ENCODE assay signal across 14 cellular contexts in genomic region chr2:85913854-85914524, GRCh38. TPM values are rescaled to one million over a fixed set of nuclear protein-coding genes. Genes with fewer than 3 reads are reported as not detected.
DNase-seq lines count a peak whose midpoint lies in the region; TF ChIP-seq lines count a peak whose summit lies in the region.
"Had no signal": no experiment of that assay in that cellular context is flagged by ENCODE, and none has a peak within 500 bp of the region (broad histone marks: within the 10 kb centered on the region; RNA-seq: fewer than 3 reads in every experiment).

No MANE protein-coding gene starts in this region.

- H3K4me1 ChIP-seq in adipocyte (ENCODE audit: control insufficient read depth, insufficient read depth, low read length) (peaks cover 56% of the 10 kb centered on the region), osteoblast (ENCODE audit: insufficient read depth, low read length) (peaks cover 15% of the 10 kb centered on the region)

- H2AFZ ChIP-seq in osteoblast (ENCODE audit: low read length), result no peak overlapping the region

- no peak overlapping the region for H3K9ac ChIP-seq in adipocyte (ENCODE audit: low read length)

- no peak overlapping the region for H3K4me3 ChIP-seq in adipocyte (ENCODE audit: low read length)
- no peak overlapping the region for H3K4me3 ChIP-seq in fibroblast of villous mesenchyme (ENCODE audit: low read depth, low read length)
- H3K4me3 ChIP-seq in osteoblast (ENCODE audit: insufficient read depth, low read length), result no peak overlapping the region

- no peaks in the 10 kb centered on the region for H3K27me3 ChIP-seq in adipocyte (replicated peaks; ENCODE audit: control insufficient read depth, insufficient read depth, low read length)
- no peaks in the 10 kb centered on the region for H3K27me3 ChIP-seq in osteoblast (ENCODE audit: insufficient read depth, low read length)

- peak overlapping the region; percentile 49 for H3K27ac ChIP-seq in osteoblast (ENCODE audit: low read depth, low read length)

- H3K79me2 ChIP-seq in osteoblast (ENCODE audit: insufficient read depth, low read length), result no peaks in the 10 kb centered on the region

- peak; percentile 44 for DNase-seq in EH (ENCODE audit: low read depth)
- peak; percentile 59 for DNase-seq in adipocyte (ENCODE audit: low read depth)
- DNase-seq in fibroblast of villous mesenchyme (ENCODE audit: low read depth), result peak; percentile 48
- peak; percentile 91 for DNase-seq in osteoblast (ENCODE audit: insufficient read length, low spot score, missing footprints)
- DNase-seq in 8988T, result no peak
- DNase-seq in C1 segment of cervical spinal cord (lab: John Stamatoyannopoulos, UW), result no peak
- no peak for DNase-seq in stimulated activated CD4-positive, alpha-beta T cell treated with anti-CD3 and anti-CD28 coated beads, Interleukin-4, amount 100 ng/mL, for 1 hour
- DNase-seq in NCI-H2081 (lab: John Stamatoyannopoulos, UW), result no peak
- DNase-seq: activated CD4-positive, alpha-beta T cell treated with anti-CD3 and anti-CD28 coated beads for 4 hours; activated T-cell treated with anti-CD3 and anti-CD28 coated beads, Interleukin-2, amount 50 U/mL, for 24 hours; amygdala; DND-41; effector CD4-positive, alpha-beta T cell; NCI-H2107 had no signal

- no peak overlapping the region for H3K4me2 ChIP-seq in osteoblast (ENCODE audit: insufficient read depth, low read length)

- TF ChIP-seq CTCF in fibroblast of villous mesenchyme (IDR thresholded peaks at IDR 0.05; ENCODE audit: insufficient read depth, low read depth, low read length) (no peak), osteoblast (IDR thresholded peaks at IDR 0.05; ENCODE audit: extremely low read depth, low read depth, low read length) (no peak)

- H3K36me3 ChIP-seq in adipocyte (ENCODE audit: control insufficient read depth, insufficient read depth, low read length, severe bottlenecking) (no peaks in the 10 kb centered on the region), osteoblast (ENCODE audit: insufficient read depth, low read length) (no peaks in the 10 kb centered on the region)

- H3K9me3 ChIP-seq in adipocyte (ENCODE audit: control insufficient read depth, low read length), result no peaks in the 10 kb centered on the region
- no peaks in the 10 kb centered on the region for H3K9me3 ChIP-seq in osteoblast (ENCODE audit: low read depth, low read length)

- H4K20me1 ChIP-seq in osteoblast (ENCODE audit: insufficient read depth, low read length), result no peaks in the 10 kb centered on the region

RNA-seq across cellular contexts. Expression of gene ST3GAL5, which starts 25.2 kb away (rescaled TPM):
- total RNA-seq in fibroblast of villous mesenchyme (25.8 and 27.6 TPM in 2 replicates), osteoblast (17.4 and 17.7 TPM in 2 replicates)

Comparison
In these comparisons a context has a peak if more than half of its experiments do, and no peak if none do; other contexts are left out.
1. DNase-seq: peak in EH (single experiment), adipocyte (single experiment), fibroblast of villous mesenchyme (single experiment) and osteoblast (single experiment); none in 8988T (single experiment), C1 segment of cervical spinal cord (0 of 14), stimulated activated CD4-positive, alpha-beta T cell treated with anti-CD3 and anti-CD28 coated beads, Interleukin-4, amount 100 ng/mL, for 1 hour (single experiment) and NCI-H2081 (0 of 2).